ENCODE assay signal across 29 cellular contexts in genomic region chr20:33079267-33079666, GRCh38. TPM values are rescaled to one million over a fixed set of nuclear protein-coding genes. Genes with fewer than 3 reads are reported as not detected.
DNase-seq lines count a peak whose midpoint lies in the region; ATAC-seq and TF ChIP-seq lines count a peak whose summit lies in the region.
"Had no signal": no experiment of that assay in that cellular context is flagged by ENCODE, and none has a peak within 500 bp of the region (broad histone marks: within the 10 kb centered on the region; RNA-seq: fewer than 3 reads in every experiment).

BPIFB4 (plus strand) TSS chr20:33079643; CDS start chr20:33081527, 1,884 bp downstream.

- H3K36me3 Mint-ChIP-seq in T-cell, result no peaks in the 10 kb centered on the region
- H3K36me3 Mint-ChIP-seq: activated naive CD8-positive, alpha-beta T cell; type B pancreatic cell; WTC11 had no signal

- no peaks in the 10 kb centered on the region for H3K9me3 Mint-ChIP-seq in T-cell
- H3K9me3 Mint-ChIP-seq: activated T-helper 2 cell treated with anti-CD3 and anti-CD28 coated beads, Interferon-gamma antibody, Interleukin-2, Interleukin-4, amounts not matched to agents 10 μg/mL and 5 μg/mL and 100 μg/mL, durations not matched to agents 14 hours and 24 hours and 36 hours; nephron progenitor cell; type B pancreatic cell; WTC11 had no signal

- DNase-seq in HS-27A (ENCODE audit: low read depth), result peak; percentile 34
- peak; percentile 81 to 84 for DNase-seq in SJCRH30
- peak; percentile 68 for DNase-seq in fibroblast of the aortic adventitia (ENCODE audit: low read depth)
- DNase-seq in stromal cell of bone marrow (ENCODE audit: low read depth), result peak; percentile 56
- no peak for DNase-seq in dermis blood vessel endothelial cell
- DNase-seq in T-cell, result no peak
- DNase-seq: activated CD4-positive, alpha-beta T cell treated with anti-CD3 and anti-CD28 coated beads, Interleukin-2, amount 50 U/mL, for 48 hours; activated CD8-positive, alpha-beta memory T cell treated with anti-CD3 and anti-CD28 coated beads, Interleukin-2, amount 50 U/mL, for 4 hours; effector CD8-positive, alpha-beta T cell; erythroblast; H7; hypothalamus; Kasumi-1; left ventricle myocardium superior; midbrain; NCI-H1092; NCI-H187 treated with DMSO at 0.1 percent for 48 hours; NCI-H2227 treated with DMSO at 0.1 percent for 48 hours; nephron progenitor cell; right lobe of liver; Right ventricle myocardium superior had no signal

- no peak for TF ChIP-seq CTCF in fibroblast of the aortic adventitia (IDR thresholded peaks at IDR 0.05; ENCODE audit: insufficient read depth, low read length)

- no peaks in the 10 kb centered on the region for H3K27me3 ChIP-seq in SJCRH30
- H3K27me3 ChIP-seq: right lobe of liver had no signal

- no peak within 1 kb of the TSS for H3K27ac Mint-ChIP-seq in T-cell
- H3K27ac Mint-ChIP-seq: activated naive CD8-positive, alpha-beta T cell; activated T-helper 2 cell treated with anti-CD3 and anti-CD28 coated beads, Interferon-gamma antibody, Interleukin-2, Interleukin-4, amounts not matched to agents 10 μg/mL and 5 μg/mL and 100 μg/mL, durations not matched to agents 14 hours and 24 hours and 36 hours; B cell; nephron progenitor cell; type B pancreatic cell; WTC11 had no signal

- H3K4me1 ChIP-seq in SJCRH30, result peaks cover 40% of the 10 kb centered on the region
- H3K4me1 ChIP-seq: right lobe of liver had no signal

- no peak for ATAC-seq in GM18519 (IDR thresholded peaks at IDR 0.05; ENCODE audit: low FRiP score, unreplicated experiment)
- ATAC-seq in GM18867 (IDR thresholded peaks at IDR 0.05; ENCODE audit: unreplicated experiment), result no peak
- no peak for ATAC-seq in T-cell (replicated peaks in 1 of 4)
- ATAC-seq: left ventricle myocardium superior, right lobe of liver, WTC11 had no signal

- peaks cover 0 to 3% of the 10 kb centered on the region in 2 donors for H3K27me3 Mint-ChIP-seq in T-cell
- H3K27me3 Mint-ChIP-seq: activated naive CD8-positive, alpha-beta T cell had no signal

- no peaks in the 10 kb centered on the region for H3K9me3 ChIP-seq in SJCRH30 (replicated peaks)
- H3K9me3 ChIP-seq: right lobe of liver had no signal

- POLR2A ChIA-PET in T-cell (lab: Charles Lee), result no interaction called here

- H3K4me3 ChIP-seq in SJCRH30 (no peak within 1 kb of the TSS; the same call in 1 of the 2 replicates), fibroblast of the aortic adventitia (ENCODE audit: low read depth, low read length) (no peak within 1 kb of the TSS)
- H3K4me3 ChIP-seq: right lobe of liver had no signal

- no peaks in the 10 kb centered on the region for H3K36me3 ChIP-seq in SJCRH30
- H3K36me3 ChIP-seq: right lobe of liver had no signal

- H3K4me1 Mint-ChIP-seq in T-cell, result peaks cover 0 to 11% (median 3%) of the 10 kb centered on the region in 3 donors
- H3K4me1 Mint-ChIP-seq: B cell, WTC11 had no signal

- H3K27ac ChIP-seq in SJCRH30, result peak within 1 kb of the TSS; percentile 25; the same call in 1 of the 2 replicates
- H3K27ac ChIP-seq: right lobe of liver had no signal

- CTCF ChIA-PET in T-cell (lab: Charles Lee), result interaction anchor here in 1 of 2 donors (0.8 kb wide), 1 partner anchor 9 kb away, joined by 3 read pairs; no protein-coding TSS in a partner anchor

- H3K4me3 Mint-ChIP-seq in T-cell, result no peak within 1 kb of the TSS
- H3K4me3 Mint-ChIP-seq: activated naive CD8-positive, alpha-beta T cell; B cell; nephron progenitor cell; type B pancreatic cell; WTC11 had no signal

RNA-seq across cellular contexts. Expression of gene BPIFB4, which starts in this region (rescaled TPM):
- 3.2 and 3.9 TPM in 2 replicates for total RNA-seq in SJCRH30 (2014; rRNA removed; shearing (Covaris generic))
- not detected in 2 replicates for total RNA-seq in fibroblast of the aortic adventitia (ENCODE audit: low replicate concordance)
- not detected in 2 replicates for total RNA-seq in dermis blood vessel endothelial cell
- not detected for total RNA-seq in T-cell
- total RNA-seq: activated T-helper 2 cell treated with anti-CD3 and anti-CD28 coated beads, Interferon-gamma antibody, Interleukin-2, Interleukin-4, amounts not matched to agents 10 μg/mL and 5 μg/mL and 100 μg/mL, durations not matched to agents 14 hours and 24 hours and 36 hours; B cell; cerebellum; H7; left ventricle myocardium superior; right lobe of liver; Right ventricle myocardium superior; WTC11 had no signal

Comparison
In these comparisons a context has a peak if more than half of its experiments do, and no peak if none do; other contexts are left out.
1. Peak in DNase-seq in fibroblast of the aortic adventitia; RNA of the gene not detected or under 1 TPM.
2. DNase-seq: peak in HS-27A (single experiment), SJCRH30 (2 of 2) and stromal cell of bone marrow (single experiment); none in dermis blood vessel endothelial cell (single experiment) and T-cell (0 of 34).